ENCODE assay signal across 11 cellular contexts in genomic region chr7:50397320-50397970, GRCh38. TPM values are rescaled to one million over a fixed set of nuclear protein-coding genes. Genes with fewer than 3 reads are reported as not detected.
DNase-seq lines count a peak whose midpoint lies in the region; ATAC-seq, FAIRE-seq and TF ChIP-seq lines count a peak whose summit lies in the region.
"Had no signal": no experiment of that assay in that cellular context is flagged by ENCODE, and none has a peak within 500 bp of the region (broad histone marks: within the 10 kb centered on the region; RNA-seq: fewer than 3 reads in every experiment).

No MANE protein-coding gene starts in this region.

- peak; percentile 61 for DNase-seq in central memory CD4-positive, alpha-beta T cell
- no peak for DNase-seq in NCI-H1694 (lab: John Stamatoyannopoulos, UW)
- no peak for DNase-seq in RCC 7860 (ENCODE audit: low spot score)
- no peak for DNase-seq in HCEC 1CT
- DNase-seq in Right ventricle myocardium inferior (ENCODE audit: missing footprints), result no peak
- DNase-seq: gastrocnemius medialis, NCI-H345, small intestine had no signal

- peak; percentile 42 for ATAC-seq in GM18505 (IDR thresholded peaks at IDR 0.05; ENCODE audit: unreplicated experiment)
- peak; percentile 54 for ATAC-seq in GM21360 (IDR thresholded peaks at IDR 0.05; ENCODE audit: unreplicated experiment)
- ATAC-seq in HG03135 (IDR thresholded peaks at IDR 0.05; ENCODE audit: unreplicated experiment), result peak; percentile 58
- no peak for ATAC-seq in Right ventricle myocardium inferior
- ATAC-seq: gastrocnemius medialis had no signal

- TF ChIP-seq POLR2A in GM18505 (IDR thresholded peaks at IDR 0.05; ENCODE audit: borderline replicate concordance, extremely low read depth, insufficient read depth, insufficient read length), result no peak

- no peak for FAIRE-seq in RCC 7860 (lab: Jason Lieb, UNC)
- FAIRE-seq: small intestine had no signal

- intact Hi-C loops in Right ventricle myocardium inferior (cut with DNase I), result no loop called here

RNA-seq across cellular contexts. Expression of gene FIGNL1, which starts 52.7 kb away (rescaled TPM):
- 3.4 TPM for total RNA-seq in Right ventricle myocardium inferior
